Comparison of ENCODE assay signal across 27 cellular contexts in genomic region chr15:69532856-69533255, GRCh38.
"Had no signal": no experiment of that assay in that cellular context is flagged by ENCODE, and none has a peak within 500 bp of the region (broad histone marks: within the 10 kb centered on the region; RNA-seq: fewer than 3 reads in every experiment).

No MANE protein-coding gene starts in this region.

- FAIRE-seq: colon, endometrium, islet of Langerhans, keratinocyte had no signal

- DNase-seq: dermis blood vessel endothelial cell; dorsolateral prefrontal cortex; effector CD4-positive, alpha-beta T cell; effector memory CD4-positive, alpha-beta T cell; erythroblast; esophagus squamous epithelium; foreskin fibroblast; foreskin melanocyte; gastrocnemius medialis; glutamatergic neuron; head of caudate nucleus; heart right ventricle; hippocampal formation; left cardiac atrium; left lung; left ventricle myocardium superior; lower lobe of right lung; mesenchymal stem cell; mucosa of descending colon; naive B cell had no signal

- H3K9me3 ChIP-seq: esophagus squamous epithelium, gastrocnemius medialis, heart right ventricle, left lung, lower lobe of right lung, mucosa of descending colon had no signal

- H3K27ac ChIP-seq: epithelial cell of prostate, esophagus squamous epithelium, gastrocnemius medialis, left lung, lower lobe of right lung had no signal

- ATAC-seq: esophagus mucosa, gastrocnemius medialis, left cardiac atrium, mucosa of descending colon had no signal

- H3K4me1 ChIP-seq: gastrocnemius medialis, left lung, lower lobe of right lung had no signal

- H3K4me3 ChIP-seq: coronary artery, dorsolateral prefrontal cortex, esophagus squamous epithelium, gastrocnemius medialis, heart right ventricle, left lung, lower lobe of right lung, mucosa of descending colon had no signal

- H3K36me3 ChIP-seq: esophagus squamous epithelium, gastrocnemius medialis, heart right ventricle, left lung, lower lobe of right lung had no signal
